In genomic region chr15:41233367-41233771, GRCh38 we compare ENCODE assay signal across 1 cellular context.
A peak's percentile ranks its signal among the peaks of the same experiment; 100 is the strongest.
TF ChIP-seq lines count a peak whose summit lies in the region.

No MANE protein-coding gene starts in this region.

TF ChIP-seq in K562, 482 proteins besides CTCF, POLR2A, EP300 and RAD21 (continued from another document):
- TF ChIP-seq ZNF318 (IDR thresholded peaks at IDR 0.05; ENCODE audit: borderline replicate concordance in 1 of 2, low read depth in 1 of 2) = peak in 1 of 2 experiments; percentile 68; a peak in 2 of 4 replicates
- TF ChIP-seq EWSR1 (IDR thresholded peaks at IDR 0.05; ENCODE audit: borderline replicate concordance, low read depth, partially characterized antibody) = no peak
- no peak for TF ChIP-seq ZFPM2 (CRISPR knock-in tag; IDR thresholded peaks at IDR 0.05)
- no peak for TF ChIP-seq IRF2 (CRISPR knock-in tag; IDR thresholded peaks at IDR 0.05)
- peak; percentile 58; the same call in 1 of the 2 replicates for TF ChIP-seq EP400 (IDR thresholded peaks at IDR 0.05)
- TF ChIP-seq KLF16 (IDR thresholded peaks at IDR 0.05) = peak; percentile 90
- TF ChIP-seq CBFA2T2 (conservative IDR thresholded peaks at IDR 0.05) = peak; percentile 91
- no peak for TF ChIP-seq FOXA3 (CRISPR knock-in tag; conservative IDR thresholded peaks at IDR 0.05 in 1 of 2, IDR thresholded peaks at IDR 0.05 in 1 of 2)
- TF ChIP-seq HNRNPK (IDR thresholded peaks at IDR 0.05; ENCODE audit: low read depth, low read length, poor library complexity, severe bottlenecking) = no peak
- peak; percentile 70; the same call in 1 of the 2 replicates for TF ChIP-seq MYC (IDR thresholded peaks at IDR 0.05; ENCODE audit: low read depth, low read length)
- TF ChIP-seq MYC (CRISPR knock-in tag; IDR thresholded peaks at IDR 0.05; ENCODE audit: borderline replicate concordance, low read depth) = no peak
- peak; percentile 27; the same call in 1 of the 2 replicates for TF ChIP-seq SP1 (CRISPR knock-in tag; IDR thresholded peaks at IDR 0.05)
- TF ChIP-seq SIN3A (IDR thresholded peaks at IDR 0.05; ENCODE audit: borderline replicate concordance in 2 of 2, control insufficient read depth in 1 of 2, low read depth in 2 of 2, low read length in 2 of 2) = no peak
- no peak for TF ChIP-seq ZNF75A (CRISPR knock-in tag; IDR thresholded peaks at IDR 0.05)
- no peak for TF ChIP-seq ARID2 (IDR thresholded peaks at IDR 0.05)
- TF ChIP-seq MBD2 (IDR thresholded peaks at IDR 0.05; ENCODE audit: borderline replicate concordance, low read depth) = peak; percentile 52; the same call in 1 of the 2 replicates
- no peak; the same call in 1 of the 2 replicates for TF ChIP-seq MEF2D (tag; conservative IDR thresholded peaks at IDR 0.05; ENCODE audit: low read depth)
- peak; percentile 72 for TF ChIP-seq ZNF384 (IDR thresholded peaks at IDR 0.05; ENCODE audit: low read depth, low read length)
- TF ChIP-seq MYNN (IDR thresholded peaks at IDR 0.05) = no peak
- no peak for TF ChIP-seq MYNN (CRISPR knock-in tag; IDR thresholded peaks at IDR 0.05)
- TF ChIP-seq ZNF212 (CRISPR knock-in tag; IDR thresholded peaks at IDR 0.05) = no peak
- no peak for TF ChIP-seq ZNF124 (CRISPR knock-in tag; IDR thresholded peaks at IDR 0.05)
- no peak for TF ChIP-seq SIX5 (IDR thresholded peaks at IDR 0.05; ENCODE audit: borderline replicate concordance in 1 of 2, insufficient read depth in 1 of 2, low read depth in 1 of 2, low read length in 2 of 2)
- TF ChIP-seq NCOA2 (IDR thresholded peaks at IDR 0.05; ENCODE audit: partially characterized antibody in 2 of 2) = no peak
- TF ChIP-seq ZNF282 (CRISPR knock-in tag; IDR thresholded peaks at IDR 0.05) = no peak
- no peak for TF ChIP-seq YBX1 (IDR thresholded peaks at IDR 0.05)
- no peak for TF ChIP-seq ZNF274 (IDR thresholded peaks at IDR 0.05; ENCODE audit: borderline replicate concordance, low read depth, low read length)
- no peak for TF ChIP-seq CLOCK (CRISPR knock-in tag; IDR thresholded peaks at IDR 0.05; ENCODE audit: borderline replicate concordance)
- peak; percentile 93 for TF ChIP-seq CC2D1A (IDR thresholded peaks at IDR 0.05)
- no peak for TF ChIP-seq ZNF3 (CRISPR knock-in tag; IDR thresholded peaks at IDR 0.05)
- no peak for TF ChIP-seq ZFP36 (IDR thresholded peaks at IDR 0.05; ENCODE audit: low read depth, low read length, partially characterized antibody)
- TF ChIP-seq KAT2B (IDR thresholded peaks at IDR 0.05; ENCODE audit: low read depth, low read length) = no peak
- TF ChIP-seq ZNF407 (IDR thresholded peaks at IDR 0.05; ENCODE audit: low read depth) = no peak
- TF ChIP-seq RBM17 (IDR thresholded peaks at IDR 0.05; ENCODE audit: borderline replicate concordance, low read depth, low read length) = no peak
- TF ChIP-seq IFI16 (CRISPR knock-in tag; IDR thresholded peaks at IDR 0.05) = no peak
- TF ChIP-seq PBX2 (CRISPR knock-in tag; IDR thresholded peaks at IDR 0.05; ENCODE audit: low read depth) = no peak
- TF ChIP-seq PBX2 (tag; conservative IDR thresholded peaks at IDR 0.05; ENCODE audit: low read depth) = 0 out of 2 replicates have a peak, but pooled peaks have one; percentile 22
- TF ChIP-seq NR0B1 (IDR thresholded peaks at IDR 0.05; ENCODE audit: partially characterized antibody) = no peak
- peak; percentile 82 for TF ChIP-seq GATA2 (CRISPR knock-in tag; IDR thresholded peaks at IDR 0.05)
- no peak for TF ChIP-seq BRCA1 (IDR thresholded peaks at IDR 0.05)
- no peak for TF ChIP-seq BRCA1 (CRISPR knock-in tag; IDR thresholded peaks at IDR 0.05)
